In genomic region chr10:112628951-112629604, GRCh38 we compare ENCODE assay signal across 17 cellular contexts.
"Had no signal": no experiment of that assay in that cellular context is flagged by ENCODE, and none has a peak within 500 bp of the region (broad histone marks: within the 10 kb centered on the region; RNA-seq: fewer than 3 reads in every experiment).

No MANE protein-coding gene starts in this region.

- H3K4me3 Mint-ChIP-seq: naive thymus-derived CD8-positive, alpha-beta T cell had no signal

- H3K9me3 Mint-ChIP-seq: naive thymus-derived CD8-positive, alpha-beta T cell had no signal

- H3K4me1 ChIP-seq: gastroesophageal sphincter, left lung, upper lobe of left lung, uterus had no signal

- ATAC-seq: gastroesophageal sphincter; left lung; naive thymus-derived CD8-positive, alpha-beta T cell; sciatic nerve had no signal

- H3K27ac Mint-ChIP-seq: naive thymus-derived CD8-positive, alpha-beta T cell had no signal

- H3K9me3 ChIP-seq: gastroesophageal sphincter, left lung, suprapubic skin, tibial artery, upper lobe of left lung, uterus had no signal

- DNase-seq: effector CD4-positive, alpha-beta T cell; glutamatergic neuron; left lung; mesenchymal stem cell; naive thymus-derived CD8-positive, alpha-beta T cell; posterior cingulate gyrus; stimulated activated CD4-positive, alpha-beta T cell treated with anti-CD3 and anti-CD28 coated beads, Interleukin-12 subunit alpha, Interleukin-12 subunit beta, amount 100 ng/mL, for 4 hours; stimulated activated naive CD4-positive, alpha-beta T cell treated with Interleukin-2 at 50 U/mL for 16 hours; tibial artery; upper lobe of left lung; uterus had no signal

- H3K27me3 Mint-ChIP-seq: naive thymus-derived CD8-positive, alpha-beta T cell had no signal

- H3K27me3 ChIP-seq: gastroesophageal sphincter, left lung, suprapubic skin, tibial artery, upper lobe of left lung, uterus had no signal

- H3K4me3 ChIP-seq: coronary artery, gastroesophageal sphincter, left lung, lung, skin epidermis, suprapubic skin, tibial artery, upper lobe of left lung, uterus had no signal

- H3K27ac ChIP-seq: coronary artery, gastroesophageal sphincter, left lung, skin epidermis, suprapubic skin, tibial artery, upper lobe of left lung, uterus had no signal

- H3K36me3 ChIP-seq: gastroesophageal sphincter, left lung, suprapubic skin, tibial artery, upper lobe of left lung, uterus had no signal
